In genomic region chr9:95756101-95756500, GRCh38 we compare ENCODE assay signal across 17 cellular contexts.
DNase-seq lines count a peak whose midpoint lies in the region; ATAC-seq and TF ChIP-seq lines count a peak whose summit lies in the region.
"Had no signal": no experiment of that assay in that cellular context is flagged by ENCODE, and none has a peak within 500 bp of the region (broad histone marks: within the 10 kb centered on the region; RNA-seq: fewer than 3 reads in every experiment).

No MANE protein-coding gene starts in this region.

- H3K27ac ChIP-seq in HEK293 (ENCODE audit: extremely low read depth, low read depth, low read length) (no peak overlapping the region), ascending aorta (peak overlapping the region; percentile 31 to 65), lower lobe of right lung (peak overlapping the region; percentile 31), tibial artery (peak overlapping the region; percentile 45 to 73)
- H3K27ac ChIP-seq: C4-2B had no signal

- CTCF ChIA-PET in HEK293 (lab: Yijun Ruan, JAX) = no interaction called here

- H3K27me3 ChIP-seq in ascending aorta (no peaks in the 10 kb centered on the region), lower lobe of right lung (ENCODE audit: low read depth) (peaks cover 9% of the 10 kb centered on the region), tibial artery (no peaks in the 10 kb centered on the region)

- DNase-seq in ascending aorta (ENCODE audit: low spot score in 2 of 2) = no peak
- DNase-seq in lower lobe of right lung = no peak
- no peak for DNase-seq in tibial artery
- DNase-seq in A172 (ENCODE audit: low spot score) = no peak
- no peak for DNase-seq in 8988T
- DNase-seq in HCEC 1CT = no peak
- DNase-seq: AML-193, Kasumi-1, MM.1S, NCI-H1092 treated with DMSO at 0.1 percent for 48 hours, NCI-H2081, NCI-H2171 treated with DMSO at 0.1 percent for 48 hours, NCI-H446, SHP77 had no signal

- H3K36me3 ChIP-seq in HEK293 (ENCODE audit: control insufficient read depth in 2 of 2, insufficient read depth in 1 of 2, low read length in 2 of 2) (no peaks in the 10 kb centered on the region), ascending aorta (no peaks in the 10 kb centered on the region), lower lobe of right lung (no peaks in the 10 kb centered on the region), tibial artery (no peaks in the 10 kb centered on the region)
- H3K36me3 ChIP-seq: HAP-1 had no signal

- no peaks in the 10 kb centered on the region for H3K9me3 ChIP-seq in HEK293 (ENCODE audit: control insufficient read depth, insufficient read depth, low read depth, low read length)
- no peaks in the 10 kb centered on the region for H3K9me3 ChIP-seq in ascending aorta
- H3K9me3 ChIP-seq in lower lobe of right lung = no peaks in the 10 kb centered on the region
- H3K9me3 ChIP-seq in tibial artery = no peaks in the 10 kb centered on the region
- H3K9me3 ChIP-seq: HAP-1 had no signal

- TF ChIP-seq CTCF in HEK293 (tag by site-specific recombination; IDR thresholded peaks at IDR 0.05) (no peak), ascending aorta (IDR thresholded peaks at IDR 0.05) (no peak), lower lobe of right lung (IDR thresholded peaks at IDR 0.05) (no peak), tibial artery (IDR thresholded peaks at IDR 0.05) (no peak)

- POLR2A ChIA-PET in HEK293 (lab: Yijun Ruan, JAX) = interaction anchor here (1.0 to 1.1 kb wide), 2 partner anchors 10 to 119 kb away, joined by 3 to 5 read pairs; partner anchors contain the start of gene ERCC6L2

- H3K4me3 ChIP-seq in HEK293 (ENCODE audit: low read depth, low read length) (no peak overlapping the region), ascending aorta (no peak overlapping the region), lower lobe of right lung (no peak overlapping the region), tibial artery (no peak overlapping the region)
- H3K4me3 ChIP-seq: HAP-1 had no signal

- no peak for ATAC-seq in lower lobe of right lung

- intact Hi-C loops in ascending aorta (cut with DNase I) (no loop called here), lower lobe of right lung (cut with DNase I) (no loop called here), tibial artery (cut with DNase I; ENCODE audit: low total_unique reads) (no loop called here)

- H3K4me1 ChIP-seq in HEK293 (ENCODE audit: control insufficient read depth, insufficient read depth, low read length) (peaks cover 13% of the 10 kb centered on the region), ascending aorta (peaks cover 0 to 13% of the 10 kb centered on the region in 2 donors), lower lobe of right lung (peaks cover 19% of the 10 kb centered on the region), tibial artery (peaks cover 0 to 61% (median 43%) of the 10 kb centered on the region in 4 donors)

TF ChIP-seq in HEK293, 187 proteins besides CTCF, POLR2A, EP300 and RAD21:
- TF ChIP-seq ZNF76 (tag by site-specific recombination; IDR thresholded peaks at IDR 0.05; ENCODE audit: borderline replicate concordance, low read depth) (no peak), ZNF214 (tag by site-specific recombination; IDR thresholded peaks at IDR 0.05; ENCODE audit: borderline replicate concordance) (no peak), ZNF404 (tag by site-specific recombination; IDR thresholded peaks at IDR 0.05) (no peak), ZNF768 (tag by site-specific recombination; IDR thresholded peaks at IDR 0.05) (peak; percentile 38; the same call in 1 of the 2 replicates), ZNF239 (tag by site-specific recombination; IDR thresholded peaks at IDR 0.05) (no peak)
